26 cellular contexts compared by ENCODE assay signal in the genomic region with DNA sequence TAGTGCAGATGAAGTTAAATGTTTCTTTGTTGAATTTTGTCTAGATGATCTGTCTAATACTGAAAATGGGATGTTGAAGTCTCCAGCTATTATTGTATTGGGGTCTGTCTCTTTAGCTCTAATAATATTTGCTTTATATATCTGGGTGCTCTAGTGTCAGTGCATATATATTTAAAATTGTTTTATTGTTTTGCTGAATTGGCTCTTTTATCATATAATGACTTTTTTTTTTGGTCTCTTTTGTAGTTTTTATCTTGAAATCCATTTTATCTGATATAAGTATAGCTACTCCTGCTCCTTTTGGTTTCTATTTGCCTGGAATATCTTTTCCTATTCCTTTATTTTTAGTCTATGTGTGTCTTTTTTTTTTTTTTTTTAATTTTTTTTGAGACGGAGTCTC.
"Had no signal": no experiment of that assay in that cellular context is flagged by ENCODE, and none has a peak within 500 bp of the region (broad histone marks: within the 10 kb centered on the region; RNA-seq: fewer than 3 reads in every experiment).

No MANE protein-coding gene starts in this region.

- H3K36me3 ChIP-seq: colonic mucosa, gastrocnemius medialis, heart right ventricle, left lung, lower lobe of right lung had no signal

- DNase-seq: colonic mucosa; cortex of kidney; effector CD8-positive, alpha-beta T cell; effector memory CD8-positive, alpha-beta T cell; endodermal cell; erythroblast; esophagus squamous epithelium; foreskin fibroblast; foreskin melanocyte; gastrocnemius medialis; glutamatergic neuron; head of caudate nucleus; heart right ventricle; hippocampal formation; left cardiac atrium; left lung; left ventricle myocardium superior; lower lobe of right lung; mesenchymal stem cell; mucosa of descending colon; naive B cell had no signal

- H3K9me3 ChIP-seq: colonic mucosa had no signal

- H3K4me3 ChIP-seq: colonic mucosa, esophagus squamous epithelium, gastrocnemius medialis, heart right ventricle, left lung, lower lobe of right lung, mucosa of descending colon had no signal

- H3K4me1 ChIP-seq: colonic mucosa, heart right ventricle, left lung, lower lobe of right lung had no signal

- H3K27ac ChIP-seq: colonic mucosa, epithelial cell of prostate, esophagus squamous epithelium, gastrocnemius medialis, heart right ventricle, left lung, lower lobe of right lung had no signal

- H3K27me3 ChIP-seq: colonic mucosa, esophagus squamous epithelium, gastrocnemius medialis, heart right ventricle, left lung had no signal

- ATAC-seq: effector memory CD8-positive, alpha-beta T cell; esophagus mucosa; gastrocnemius medialis; heart right ventricle; left cardiac atrium; left lung; left ventricle myocardium superior; lower lobe of right lung; mucosa of descending colon had no signal

- FAIRE-seq: endometrium, islet of Langerhans, keratinocyte had no signal
